11 cellular contexts compared by ENCODE assay signal in the genomic region with DNA sequence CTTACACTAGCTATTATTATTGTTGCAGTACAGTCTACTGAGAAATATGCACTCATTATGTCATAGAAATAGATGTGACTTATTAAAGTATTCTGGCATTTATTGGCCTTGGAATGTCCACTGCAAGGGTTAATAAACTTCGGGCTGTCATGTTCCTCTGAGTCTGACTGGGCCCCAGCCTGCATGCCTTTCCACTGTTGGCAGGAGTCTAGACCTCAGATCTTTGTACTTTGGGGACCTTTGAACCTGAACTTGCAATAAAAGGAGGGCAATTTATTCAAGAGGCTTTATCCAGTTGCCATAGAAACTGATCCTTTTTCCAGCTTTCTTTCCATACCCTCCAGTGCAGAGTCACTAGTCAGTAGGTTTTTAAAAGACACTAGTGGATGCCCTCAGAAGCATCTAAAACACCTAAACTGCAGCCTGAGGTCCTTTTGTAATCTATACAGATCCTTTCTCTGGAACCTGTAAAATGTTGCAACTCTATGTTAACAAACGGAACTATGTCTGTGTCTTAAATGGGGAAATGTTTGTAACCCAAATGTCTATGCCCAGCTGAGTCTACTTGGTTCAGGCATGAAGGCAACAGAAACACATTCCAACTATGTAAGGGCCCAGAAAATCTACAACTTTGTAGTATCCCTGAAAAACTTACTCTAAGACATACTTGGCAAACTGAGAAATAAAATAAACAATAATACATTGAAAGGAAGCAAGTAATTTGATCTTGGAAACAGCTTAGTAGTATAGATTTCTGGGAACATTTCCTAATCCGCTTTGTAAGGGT. TPM values are rescaled to one million over a fixed set of nuclear protein-coding genes. Genes with fewer than 3 reads are reported as not detected.
DNase-seq lines count a peak whose midpoint lies in the region; ATAC-seq, FAIRE-seq and TF ChIP-seq lines count a peak whose summit lies in the region.
"Had no signal": no experiment of that assay in that cellular context is flagged by ENCODE, and none has a peak within 500 bp of the region (broad histone marks: within the 10 kb centered on the region; RNA-seq: fewer than 3 reads in every experiment).

No MANE protein-coding gene starts in this region.

- TF ChIP-seq CTCF in A549 (IDR thresholded peaks at IDR 0.05) = no peak
- TF ChIP-seq CTCF in K562 (IDR thresholded peaks at IDR 0.05 in 2 of 3, conservative IDR thresholded peaks at IDR 0.05 in 1 of 3; ENCODE audit: insufficient read depth in 2 of 3, low read depth in 1 of 3, low read length in 3 of 3) = no peak
- no peak for TF ChIP-seq CTCF in esophagus muscularis mucosa (IDR thresholded peaks at IDR 0.05)

- H3K4me3 ChIP-seq in A549 = no peak overlapping the region
- H3K4me3 ChIP-seq in K562 = no peak overlapping the region
- H3K4me3 ChIP-seq in esophagus muscularis mucosa = no peak overlapping the region

- H3K9ac ChIP-seq in K562 (ENCODE audit: insufficient read depth in 1 of 2, low read depth in 2 of 2, low read length in 2 of 2) = no peak overlapping the region
- H3K9ac ChIP-seq: KMS-11 had no signal

- POLR2A ChIA-PET in A549 (lab: Yijun Ruan, JAX) (no interaction called here), HEK293T (lab: Yijun Ruan, JAX) (no interaction called here), K562 (lab: Yijun Ruan, JAX) (no interaction called here)

- no TSS peak for BruUV-seq in K562 (replicated peaks; lab: Mats Ljungman, UMichigan)

- H3K27me3 ChIP-seq in K562 (ENCODE audit: control insufficient read depth in 2 of 2, insufficient read depth in 2 of 2, low read length in 2 of 2) (peaks cover 0 to 6% of the 10 kb centered on the region in 2 experiments; a peak in 1 of 5 replicates), esophagus muscularis mucosa (no peaks in the 10 kb centered on the region)

- DNase-seq in A549 (ENCODE audit: low read depth in 1 of 2, low spot score in 1 of 2) (peak in 1 of 2 experiments; percentile 64), HEK293T (ENCODE audit: extremely low spot score) (peak; percentile 31), K562 (ENCODE audit: extremely low read depth in 1 of 4, low spot score in 3 of 4) (no peak), medulla oblongata (ENCODE audit: extremely low spot score) (peak; percentile 45), esophagus muscularis mucosa (ENCODE audit: extremely low spot score) (no peak), CD1c-positive myeloid dendritic cell (ENCODE audit: extremely low spot score) (no peak), OCI-M2 (lab: John Stamatoyannopoulos, UW; ENCODE audit: unreplicated experiment) (no peak)
- DNase-seq: SHP77 had no signal

- H2AFZ ChIP-seq in K562 (ENCODE audit: low read depth, low read length) = no peak overlapping the region

- FAIRE-seq in A549 (lab: Jason Lieb, UNC) (no peak), K562 (lab: Jason Lieb, UNC) (no peak)

- H3K4me2 ChIP-seq in A549 (peak overlapping the region; percentile 57), K562 (ENCODE audit: insufficient read depth, low read length) (no peak overlapping the region)
- H3K4me2 ChIP-seq: KMS-11 had no signal

- H3K4me1 ChIP-seq in A549 (peaks cover 26% of the 10 kb centered on the region), K562 (replicated peaks in 1 of 2; ENCODE audit: control insufficient read depth in 2 of 2, insufficient read depth in 2 of 2, low read length in 2 of 2) (no peaks in the 10 kb centered on the region), esophagus muscularis mucosa (peaks cover 6 to 15% (median 9%) of the 10 kb centered on the region in 4 donors)

- H3K36me3 ChIP-seq in K562 (ENCODE audit: control insufficient read depth, insufficient read depth, low read length) (no peaks in the 10 kb centered on the region), esophagus muscularis mucosa (no peaks in the 10 kb centered on the region)

- H4K20me1 ChIP-seq in K562 (replicated peaks; ENCODE audit: control insufficient read depth, insufficient read depth, low read length) = no peaks in the 10 kb centered on the region

- in situ Hi-C loops in K562 (cut with MboI) = no loop called here

- CTCF ChIA-PET in A549 (lab: Yijun Ruan, JAX) = interaction anchor here (1.0 kb wide), 1 partner anchor 31 kb away, joined by 3 read pairs; no protein-coding TSS in a partner anchor
- CTCF ChIA-PET in HEK293T (lab: Yijun Ruan, JAX) = no interaction called here
- CTCF ChIA-PET in K562 (lab: Yijun Ruan, JAX; ENCODE audit: low intra/inter-chr PET ratio) = no interaction called here

- 35% methylated on average over 3 of the region's 3 CpGs for WGBS in A549 (ENCODE audit: missing lambda C conversion rate)
- 5% methylated on average over 3 of the region's 3 CpGs for WGBS in K562 (ENCODE audit: insufficient coverage, low coverage, missing lambda C conversion rate)
- WGBS in esophagus muscularis mucosa = 50% methylated on average over 3 of the region's 3 CpGs

- no peaks in the 10 kb centered on the region for H3K9me1 ChIP-seq in K562 (ENCODE audit: control insufficient read depth, insufficient read depth, low read length)

- no peak for TF ChIP-seq RAD21 in A549 (conservative IDR thresholded peaks at IDR 0.05 in 1 of 2, IDR thresholded peaks at IDR 0.05 in 1 of 2)
- no peak for TF ChIP-seq RAD21 in K562 (CRISPR knock-in tag; conservative IDR thresholded peaks at IDR 0.05 in 1 of 2, IDR thresholded peaks at IDR 0.05 in 1 of 2)

- H3K79me2 ChIP-seq in K562 (ENCODE audit: control insufficient read depth, insufficient read depth, low read length) = no peaks in the 10 kb centered on the region

- H3K27ac ChIP-seq in A549 (peak overlapping the region; percentile 46 to 55; a peak in 2 of 6 replicates), K562 (ENCODE audit: extremely low read depth, low read depth, low read length) (no peak overlapping the region), esophagus muscularis mucosa (replicated peaks in 1 of 4) (peak overlapping the region in 1 of 4 donors; percentile 28)
- H3K27ac ChIP-seq: KMS-11 had no signal

- TF ChIP-seq EP300 in A549 (IDR thresholded peaks at IDR 0.05) (no peak), K562 (IDR thresholded peaks at IDR 0.05; ENCODE audit: low read length) (no peak), esophagus muscularis mucosa (IDR thresholded peaks at IDR 0.05) (no peak)

- ATAC-seq in A549 (peak; percentile 47 to 81; a peak in 4 of 6 replicates), K562 (no peak), GM21576 (IDR thresholded peaks at IDR 0.05; ENCODE audit: unreplicated experiment) (no peak)

- H3K9me3 ChIP-seq in A549 (no peaks in the 10 kb centered on the region), K562 (replicated peaks; ENCODE audit: control insufficient read depth, insufficient read depth, low read depth, low read length) (no peaks in the 10 kb centered on the region), esophagus muscularis mucosa (no peaks in the 10 kb centered on the region)

- intact Hi-C loops in K562 (cut with micrococcal nuclease) = no loop called here
- intact Hi-C loops in esophagus muscularis mucosa (cut with DNase I) = no loop called here

- TF ChIP-seq POLR2A in A549 (IDR thresholded peaks at IDR 0.05; ENCODE audit: low read length) (no peak), K562 (conservative IDR thresholded peaks at IDR 0.05) (no peak), esophagus muscularis mucosa (IDR thresholded peaks at IDR 0.05; ENCODE audit: low read depth) (no peak)

TF ChIP-seq in A549, 52 proteins besides CTCF, POLR2A, EP300 and RAD21 (continues in another document):
- TF ChIP-seq EHMT2 (IDR thresholded peaks at IDR 0.05; ENCODE audit: low read depth) = no peak
- no peak for TF ChIP-seq NFE2L2 (conservative IDR thresholded peaks at IDR 0.05; ENCODE audit: low read length)
- no peak for TF ChIP-seq EHF (CRISPR knock-in tag; IDR thresholded peaks at IDR 0.05)

TF ChIP-seq in HEK293T, 16 proteins besides CTCF, POLR2A, EP300 and RAD21:
- TF ChIP-seq BHLHE40 (IDR thresholded peaks at IDR 0.05; ENCODE audit: borderline replicate concordance) = no peak
- TF ChIP-seq ELF4 (IDR thresholded peaks at IDR 0.05) = no peak

TF ChIP-seq in K562, 482 proteins besides CTCF, POLR2A, EP300 and RAD21:
- TF ChIP-seq CC2D1A (IDR thresholded peaks at IDR 0.05) (no peak), RFX1 (IDR thresholded peaks at IDR 0.05) (peak; percentile 43; the same call in 1 of the 2 replicates)

RNA-seq across cellular contexts. Expression of gene SOWAHB, which starts 41.6 kb away (rescaled TPM):
- polyA plus RNA-seq in A549 (2011; rRNA removed) = 0.10 and 0.17 TPM in 2 replicates
- 0.04 TPM in 1 of 2 replicates, not detected in the other for polyA plus RNA-seq in A549 (2012; cell fraction: cytosol; rRNA removed)
- polyA plus RNA-seq in A549 (2012; cell fraction: nucleus; rRNA removed) = 0.01 TPM in 1 of 2 replicates, not detected in the other
- polyA plus RNA-seq in A549 (2017; fragmentation: RNase III; extraction: RNeasy Plus Mini Kit Qiagen cat#74134 plus additional on column Dnase treatment) = 0.03 to 0.08 TPM (median 0.04 TPM) in 3 replicates
- polyA minus RNA-seq in A549 (2011; rRNA and poly(A)+ RNA removed) = 0.05 and 0.17 TPM in 2 replicates
- not detected in 2 replicates for total RNA-seq in K562 (2011; cell fraction: chromatin; rRNA removed; ENCODE audit: low replicate concordance)
- not detected in 2 replicates for total RNA-seq in K562 (2011; cell fraction: nucleolus; rRNA removed)
- not detected in 2 replicates for total RNA-seq in K562 (2011; cell fraction: nucleoplasm; rRNA removed)
- total RNA-seq in K562 (2014; rRNA removed) = not detected in 2 replicates
- not detected in 2 replicates for total RNA-seq in K562 (2014; rRNA removed; fragmentation: Illumina TruSeq; extraction: Trizol)
- total RNA-seq in K562 (2015; rRNA removed; fragmentation: Illumina TruSeq; extraction: Trizol) = not detected in 2 replicates
- not detected in 2 replicates for total RNA-seq in K562 (2021)
- not detected in 2 replicates for polyA plus RNA-seq in K562 (2011; rRNA removed)
- polyA plus RNA-seq in K562 (2011; cell fraction: cytosol; rRNA removed) = not detected in 2 replicates
- not detected in 2 replicates for polyA plus RNA-seq in K562 (2011; cell fraction: nucleus; rRNA removed)
- not detected in 2 replicates for polyA plus RNA-seq in K562 (2012)
- not detected in 2 replicates for polyA plus RNA-seq in K562 (2014; fragmentation: Illumina TruSeq; extraction: Trizol)
- not detected for polyA plus RNA-seq in K562 (2014; fragmentation: Nextera tagmentation; extraction: Ambion mirVana)
- polyA plus RNA-seq in K562 (2014; rRNA removed) = not detected in 2 replicates
- not detected in 2 replicates for polyA minus RNA-seq in K562 (2011; rRNA and poly(A)+ RNA removed)
- polyA minus RNA-seq in K562 (2011; cell fraction: cytosol; rRNA and poly(A)+ RNA removed) = not detected in 2 replicates
- not detected in 2 replicates for polyA minus RNA-seq in K562 (2011; cell fraction: nucleus; rRNA and poly(A)+ RNA removed)
- not detected for total RNA-seq in esophagus muscularis mucosa
- total RNA-seq: dermis microvascular lymphatic vessel endothelial cell had no signal

Comparison
In these comparisons a context has a peak if more than half of its experiments do, and no peak if none do; other contexts are left out.
1. ATAC-seq: peak in A549 (2 of 2); none in K562 (single experiment) and GM21576 (single experiment).
2. DNase-seq: peak in HEK293T (single experiment) and medulla oblongata (single experiment); none in K562 (0 of 4), esophagus muscularis mucosa (single experiment), CD1c-positive myeloid dendritic cell (single experiment) and OCI-M2 (single experiment).